Comparison of ENCODE assay signal across 8 cellular contexts in genomic region chr19:49339364-49340068, GRCh38. TPM values are rescaled to one million over a fixed set of nuclear protein-coding genes. Genes with fewer than 3 reads are reported as not detected.
DNase-seq lines count a peak whose midpoint lies in the region; ATAC-seq, FAIRE-seq and TF ChIP-seq lines count a peak whose summit lies in the region.

No MANE protein-coding gene starts in this region.

- intact Hi-C loops in upper lobe of right lung (cut with DNase I): no loop called here

- DNase-seq in EH (ENCODE audit: low read depth): peak; percentile 83
- peak; percentile 95 for DNase-seq in NCI-H82 (lab: John Stamatoyannopoulos, UW)
- peak; percentile 98 for DNase-seq in mesendoderm
- DNase-seq in upper lobe of right lung: peak; percentile 92
- DNase-seq in GM19239 (ENCODE audit: insufficient read length, low spot score): no peak
- DNase-seq in GM10266 (ENCODE audit: extremely low spot score): no peak

- no peaks in the 10 kb centered on the region for H3K9me3 ChIP-seq in esophagus (ENCODE audit: control insufficient read depth in 2 of 2, insufficient read depth in 1 of 2, low read depth in 1 of 2, low read length in 1 of 2)
- H3K9me3 ChIP-seq in upper lobe of right lung: no peaks in the 10 kb centered on the region

- ATAC-seq in upper lobe of right lung: peak; percentile 89
- no peak for ATAC-seq in HG02798 (IDR thresholded peaks at IDR 0.05; ENCODE audit: poor library complexity, unreplicated experiment)

- H3K36me3 ChIP-seq in esophagus (ENCODE audit: control insufficient read depth in 2 of 2, insufficient read depth in 2 of 2, low read length in 1 of 2) (peaks cover 1 to 9% of the 10 kb centered on the region in 2 donors), mesendoderm (ENCODE audit: control insufficient read depth, insufficient read depth, low read length) (peaks cover 14% of the 10 kb centered on the region), upper lobe of right lung (peaks cover 31% of the 10 kb centered on the region)

- H3K18ac ChIP-seq in mesendoderm (ENCODE audit: low read length): no peak overlapping the region

- H3K4me2 ChIP-seq in mesendoderm (ENCODE audit: low read length): peak overlapping the region; percentile 39

- no peak overlapping the region for H2AK5ac ChIP-seq in mesendoderm (ENCODE audit: low read length)

- no peak overlapping the region for H4K5ac ChIP-seq in mesendoderm (ENCODE audit: low read length)

- H2BK15ac ChIP-seq in mesendoderm (replicated peaks; ENCODE audit: low read depth): no peak overlapping the region

- H3K79me1 ChIP-seq in mesendoderm (ENCODE audit: low read length): no peaks in the 10 kb centered on the region

- peak overlapping the region; percentile 76 for H3K56ac ChIP-seq in mesendoderm (ENCODE audit: low read length)

- no peak overlapping the region for H2BK5ac ChIP-seq in mesendoderm (ENCODE audit: low read length)

- H3K23ac ChIP-seq in mesendoderm (ENCODE audit: low read length): no peak overlapping the region

- no peak overlapping the region for H2BK120ac ChIP-seq in mesendoderm (ENCODE audit: low read depth, low read length)

- no peaks in the 10 kb centered on the region for H3K27me3 ChIP-seq in esophagus (ENCODE audit: control insufficient read depth in 1 of 2, insufficient read depth in 2 of 2, low read length in 2 of 2)
- no peaks in the 10 kb centered on the region for H3K27me3 ChIP-seq in mesendoderm (ENCODE audit: insufficient read depth, low read length, poor library complexity)
- no peaks in the 10 kb centered on the region for H3K27me3 ChIP-seq in upper lobe of right lung

- H3K9ac ChIP-seq in mesendoderm (ENCODE audit: low read length): peak overlapping the region; percentile 48

- no peak overlapping the region for H4K8ac ChIP-seq in mesendoderm (ENCODE audit: low read depth, low read length)

- no peak for FAIRE-seq in GM19239 (lab: Jason Lieb, UNC)

- H3K27ac ChIP-seq in esophagus (ENCODE audit: low read depth in 2 of 2, low read length in 1 of 2) (peak overlapping the region; percentile 62 to 83), mesendoderm (ENCODE audit: low read depth, low read length) (peak overlapping the region; percentile 53), upper lobe of right lung (peak overlapping the region; percentile 84)

- TF ChIP-seq CTCF in upper lobe of right lung (IDR thresholded peaks at IDR 0.05) (no peak), GM10266 (IDR thresholded peaks at IDR 0.05; ENCODE audit: control insufficient read depth, insufficient read depth, low read depth, missing control alignments) (no peak)

- H3K4me3 ChIP-seq in esophagus (ENCODE audit: low read depth in 1 of 2, low read length in 2 of 2) (peak overlapping the region; percentile 7 to 37), mesendoderm (ENCODE audit: low read length) (no peak overlapping the region), upper lobe of right lung (peak overlapping the region; percentile 54)

- no peak overlapping the region for H3K4ac ChIP-seq in mesendoderm (ENCODE audit: low read depth, low read length)

- H3K4me1 ChIP-seq in esophagus (ENCODE audit: control insufficient read depth in 2 of 2, insufficient read depth in 2 of 2, low read length in 1 of 2) (peaks cover 0 to 13% of the 10 kb centered on the region in 2 donors), mesendoderm (ENCODE audit: control insufficient read depth, low read depth, low read length) (peaks cover 10% of the 10 kb centered on the region), upper lobe of right lung (peaks cover 5% of the 10 kb centered on the region)

- H3K79me2 ChIP-seq in mesendoderm (ENCODE audit: control insufficient read depth, insufficient read depth, low read length): no peaks in the 10 kb centered on the region

- 19 to 26% methylated on average over 45 of the region's 45 CpGs for WGBS in esophagus, 2 donors
- no CpG with 5 or more reads among the region's 45 CpGs for WGBS in mesendoderm (ENCODE audit: extremely low coverage, insufficient coverage, low lambda C conversion rate)

RNA-seq across cellular contexts. Expression of gene CD37, which starts 4.3 kb away (rescaled TPM):
- 1 to 10 TPM; 2.5 to 3.1 TPM for polyA plus RNA-seq in esophagus
- 0.13 TPM for polyA plus RNA-seq in mesendoderm (2013, experiment 1 of 2)
- 0.17 TPM for polyA plus RNA-seq in mesendoderm (2013, experiment 2 of 2)
- 101 TPM for total RNA-seq in upper lobe of right lung

RNA-seq across cellular contexts. Expression of gene SLC6A16, which starts 14.5 kb away (rescaled TPM):
- 1 to 10 TPM in 1 of 2 donors, under 1 TPM in 1; 0.79 to 1.2 TPM for polyA plus RNA-seq in esophagus
- polyA plus RNA-seq in mesendoderm (2013, experiment 1 of 2): 0.32 TPM
- polyA plus RNA-seq in mesendoderm (2013, experiment 2 of 2): 0.41 TPM
- total RNA-seq in upper lobe of right lung: 4.5 TPM

RNA-seq across cellular contexts. Expression of gene TEAD2, which starts 22.7 kb away (rescaled TPM):
- polyA plus RNA-seq in esophagus: 1 to 10 TPM; 6.0 to 8.3 TPM
- 163 TPM for polyA plus RNA-seq in mesendoderm (2013, experiment 1 of 2)
- 145 TPM for polyA plus RNA-seq in mesendoderm (2013, experiment 2 of 2)
- 36.4 TPM for total RNA-seq in upper lobe of right lung

RNA-seq across cellular contexts. Expression of gene DKKL1, which starts 24.2 kb away (rescaled TPM):
- under 1 TPM in 1 of 2 donors, not detected in 1; 0.07 TPM for polyA plus RNA-seq in esophagus
- 1.4 TPM for polyA plus RNA-seq in mesendoderm (2013, experiment 1 of 2)
- polyA plus RNA-seq in mesendoderm (2013, experiment 2 of 2): 1.5 TPM
- total RNA-seq in upper lobe of right lung: not detected

RNA-seq across cellular contexts. Expression of gene KASH5, which starts 48.5 kb away (rescaled TPM):
- not detected for polyA plus RNA-seq in esophagus
- not detected for polyA plus RNA-seq in mesendoderm (2013, experiment 1 of 2)
- 0.03 TPM for polyA plus RNA-seq in mesendoderm (2013, experiment 2 of 2)
- 2.2 TPM for total RNA-seq in upper lobe of right lung

Comparison
In these comparisons a context has a peak if more than half of its experiments do, and no peak if none do; other contexts are left out.
1. DNase-seq: peak in EH (single experiment), NCI-H82 (single experiment), mesendoderm (single experiment) and upper lobe of right lung (single experiment); none in GM19239 (single experiment) and GM10266 (single experiment).
2. Peak in every context shown above with its lines, with median percentiles within 50 percentile points of each other: H3K27ac ChIP-seq.